8 cellular contexts compared by ENCODE assay signal in genomic region chr10:12711344-12711708, GRCh38.
A peak's percentile ranks its signal among the peaks of the same experiment; 100 is the strongest.
DNase-seq lines count a peak whose midpoint lies in the region; ATAC-seq and TF ChIP-seq lines count a peak whose summit lies in the region.
"Had no signal": no experiment of that assay in that cellular context is flagged by ENCODE, and none has a peak within 500 bp of the region (broad histone marks: within the 10 kb centered on the region; RNA-seq: fewer than 3 reads in every experiment).

No MANE protein-coding gene starts in this region.

- H3K9me3 ChIP-seq in A673 (ENCODE audit: low read depth, low read length, poor library complexity, severe bottlenecking) = no peaks in the 10 kb centered on the region
- H3K9me3 ChIP-seq: ovary had no signal

- H3K27ac ChIP-seq in A673 (ENCODE audit: low read depth, low read length, poor library complexity, severe bottlenecking) = peak overlapping the region; percentile 88

- H3K27me3 Mint-ChIP-seq in CD14-positive monocyte (ENCODE audit: low read depth in 3 of 3) = peaks cover 0 to 5% (median 0%) of the 10 kb centered on the region in 3 donors
- H3K27me3 Mint-ChIP-seq in activated CD4-positive, alpha-beta memory T cell treated with anti-CD3 and anti-CD28 coated beads for 36 hours = no peaks in the 10 kb centered on the region
- no peaks in the 10 kb centered on the region for H3K27me3 Mint-ChIP-seq in memory B cell

- intact Hi-C loops in A673 (cut with micrococcal nuclease; ENCODE audit: unreplicated experiment) (loop anchor here (1.0 to 5.0 kb wide), 3 partner anchors 169 to 447 kb away; no protein-coding TSS in a partner anchor), CD14-positive monocyte (cut with micrococcal nuclease) (no loop called here)
- intact Hi-C loops in activated CD4-positive, alpha-beta memory T cell treated with anti-CD3 and anti-CD28 coated beads for 36 hours (cut with micrococcal nuclease) = loop anchor here (1.0 to 5.0 kb wide), 7 partner anchors 9 to 589 kb away; partner anchors contain the start of genes CDC123 and NUDT5

- no peaks in the 10 kb centered on the region for H3K36me3 ChIP-seq in A673 (ENCODE audit: insufficient read depth, low read length, poor library complexity, severe bottlenecking)
- H3K36me3 ChIP-seq: ovary had no signal

- peaks cover 58% of the 10 kb centered on the region for H3K4me1 ChIP-seq in A673 (ENCODE audit: insufficient read depth, low read length, poor library complexity, severe bottlenecking)

- no TSS peak for BruUV-seq in A673 (replicated peaks; lab: Mats Ljungman, UMichigan)

- H3K27ac Mint-ChIP-seq in CD14-positive monocyte (no peak overlapping the region), memory B cell (peak overlapping the region; percentile 60)
- H3K27ac Mint-ChIP-seq in activated CD4-positive, alpha-beta memory T cell treated with anti-CD3 and anti-CD28 coated beads for 36 hours = peak overlapping the region; percentile 77

- H3K36me3 Mint-ChIP-seq in CD14-positive monocyte (no peaks in the 10 kb centered on the region), memory B cell (peaks cover 2% of the 10 kb centered on the region)
- no peaks in the 10 kb centered on the region for H3K36me3 Mint-ChIP-seq in activated CD4-positive, alpha-beta memory T cell treated with anti-CD3 and anti-CD28 coated beads for 36 hours

- peaks cover 0 to 5% (median 0%) of the 10 kb centered on the region in 7 donors for H3K9me3 Mint-ChIP-seq in CD14-positive monocyte
- H3K9me3 Mint-ChIP-seq in activated CD4-positive, alpha-beta memory T cell treated with anti-CD3 and anti-CD28 coated beads for 36 hours = no peaks in the 10 kb centered on the region
- H3K9me3 Mint-ChIP-seq in memory B cell = no peaks in the 10 kb centered on the region

- H3K4me3 Mint-ChIP-seq in CD14-positive monocyte (no peak overlapping the region), memory B cell (no peak overlapping the region)
- no peak overlapping the region for H3K4me3 Mint-ChIP-seq in activated CD4-positive, alpha-beta memory T cell treated with anti-CD3 and anti-CD28 coated beads for 36 hours

- H3K27me3 ChIP-seq in A673 (replicated peaks; ENCODE audit: insufficient read depth, low read depth, low read length, poor library complexity) = no peaks in the 10 kb centered on the region
- H3K27me3 ChIP-seq: ovary had no signal

- H3K4me1 Mint-ChIP-seq in CD14-positive monocyte = peaks cover 10% of the 10 kb centered on the region
- H3K4me1 Mint-ChIP-seq in activated CD4-positive, alpha-beta memory T cell treated with anti-CD3 and anti-CD28 coated beads for 36 hours (ENCODE audit: low read depth) = peaks cover 67% of the 10 kb centered on the region
- peaks cover 15% of the 10 kb centered on the region for H3K4me1 Mint-ChIP-seq in memory B cell

- CTCF ChIA-PET in A673 (lab: Charles Lee) = interaction anchor here (0.6 to 3.0 kb wide), 3 partner anchors 9 to 447 kb away, joined by 3 to 8 read pairs (median 4); no protein-coding TSS in a partner anchor
- CTCF ChIA-PET in activated CD4-positive, alpha-beta memory T cell treated with anti-CD3 and anti-CD28 coated beads for 36 hours (lab: Charles Lee) = interaction anchor here (0.6 to 11.1 kb wide), 25 partner anchors 9 to 516 kb away, joined by 3 to 85 read pairs (median 6); partner anchors contain the start of genes CDC123, NUDT5 and OPTN

- TF ChIP-seq CTCF in A673 (conservative IDR thresholded peaks at IDR 0.05; ENCODE audit: low read depth, low read length) (no peak), CD14-positive monocyte (IDR thresholded peaks at IDR 0.05) (peak; percentile 69)

- ATAC-seq in memory B cell (ENCODE audit: low read depth) (no peak), GM19467 (IDR thresholded peaks at IDR 0.05; ENCODE audit: unreplicated experiment) (no peak)

- DNase-seq in A673 (ENCODE audit: low spot score) (no peak), CD14-positive monocyte (ENCODE audit: low spot score) (no peak), memory B cell (ENCODE audit: low spot score in 2 of 2) (no peak), SKM-1 (lab: John Stamatoyannopoulos, UW; ENCODE audit: unreplicated experiment) (no peak)
- no peak for DNase-seq in activated CD4-positive, alpha-beta memory T cell treated with anti-CD3 and anti-CD28 coated beads for 36 hours
- DNase-seq in stimulated activated CD4-positive, alpha-beta T cell treated with anti-CD3 and anti-CD28 coated beads, Interleukin-4, amount 100 ng/mL, for 1 hour = no peak

- POLR2A ChIA-PET in A673 (lab: Charles Lee; ENCODE audit: low non-redundant PET) = no interaction called here
- POLR2A ChIA-PET in activated CD4-positive, alpha-beta memory T cell treated with anti-CD3 and anti-CD28 coated beads for 36 hours (lab: Charles Lee) = interaction anchor here (1.0 to 3.2 kb wide), 3 partner anchors 12 to 589 kb away, joined by 4 to 14 read pairs (median 6); no protein-coding TSS in a partner anchor

- H3K4me3 ChIP-seq in A673 (ENCODE audit: low read depth, low read length, poor library complexity, severe bottlenecking) = no peak overlapping the region
- H3K4me3 ChIP-seq: ovary had no signal

Comparison
In these comparisons a context has a peak if more than half of its experiments do, and no peak if none do; other contexts are left out.
1. H3K27ac Mint-ChIP-seq: peak in activated CD4-positive, alpha-beta memory T cell treated with anti-CD3 and anti-CD28 coated beads for 36 hours (single experiment) and memory B cell (single experiment); none in CD14-positive monocyte (0 of 7).
2. intact Hi-C loops: an anchor here in A673 (1.0 to 5.0 kb wide) and activated CD4-positive, alpha-beta memory T cell treated with anti-CD3 and anti-CD28 coated beads for 36 hours (1.0 to 5.0 kb wide); none called in CD14-positive monocyte.